ENCODE assay signal across 27 cellular contexts in the genomic region with DNA sequence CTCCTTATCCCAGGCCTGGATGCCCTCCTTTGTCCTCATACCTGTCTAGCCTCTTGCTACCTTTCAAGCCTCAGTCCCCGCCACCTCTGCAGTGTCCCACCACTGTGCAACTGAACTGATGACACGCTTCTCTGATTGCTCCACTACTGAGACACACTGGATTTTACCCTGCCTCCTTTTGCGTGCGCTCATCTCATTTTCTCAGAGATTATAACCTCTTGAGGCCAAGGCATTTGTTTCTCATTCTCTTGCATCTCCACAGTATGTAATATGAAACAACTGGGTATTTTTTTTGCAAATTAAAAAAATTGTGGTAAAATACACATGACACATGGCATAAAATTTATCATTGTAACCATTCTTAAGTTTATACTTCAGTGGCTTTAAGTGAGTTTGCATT.
DNase-seq lines count a peak whose midpoint lies in the region; ATAC-seq, FAIRE-seq and TF ChIP-seq lines count a peak whose summit lies in the region.
"Had no signal": no experiment of that assay in that cellular context is flagged by ENCODE, and none has a peak within 500 bp of the region (broad histone marks: within the 10 kb centered on the region; RNA-seq: fewer than 3 reads in every experiment).

No MANE protein-coding gene starts in this region.

- POLR2A ChIA-PET in MCF 10A (lab: Yijun Ruan, JAX), result interaction anchor here (0.8 kb wide), 1 partner anchor 14 kb away, joined by 4 read pairs; no protein-coding TSS in a partner anchor

- ATAC-seq in stimulated activated memory B cell treated with anti-CD40 and anti-IgM and Interleukin-4, amounts not matched to agents 10 μg/mL and 1 μg/mL and 100 μg/mL, for 72 hours, result no peak
- ATAC-seq: A549, HepG2 had no signal

- H3K4me3 Mint-ChIP-seq in stimulated activated memory B cell treated with anti-CD40 and anti-IgM and Interleukin-4, amounts not matched to agents 10 μg/mL and 1 μg/mL and 100 μg/mL, for 72 hours, result no peak overlapping the region
- H3K4me3 Mint-ChIP-seq in MCF 10A (ENCODE audit: unreplicated experiment) (no peak overlapping the region), glutamatergic neuron (ENCODE audit: unreplicated experiment) (no peak overlapping the region)
- H3K4me3 Mint-ChIP-seq: CD4-positive, alpha-beta memory T cell had no signal

- in situ Hi-C loops in G401 (cut with HindIII; ENCODE audit: low sequenced_read_pairs), result no loop called here

- H3K4me1 Mint-ChIP-seq in stimulated activated memory B cell treated with anti-CD40 and anti-IgM and Interleukin-4, amounts not matched to agents 10 μg/mL and 1 μg/mL and 100 μg/mL, for 72 hours, result peaks cover 70% of the 10 kb centered on the region
- H3K4me1 Mint-ChIP-seq in MCF 10A (ENCODE audit: insufficient read depth, unreplicated experiment) (peaks cover 6% of the 10 kb centered on the region), glutamatergic neuron (ENCODE audit: low read depth, unreplicated experiment) (peaks cover 15% of the 10 kb centered on the region)

- FAIRE-seq in GM12891 (lab: Jason Lieb, UNC), result peak; percentile 71
- FAIRE-seq: GM18507, HepG2, RCC 7860 had no signal

- H3K27ac Mint-ChIP-seq in stimulated activated memory B cell treated with anti-CD40 and anti-IgM and Interleukin-4, amounts not matched to agents 10 μg/mL and 1 μg/mL and 100 μg/mL, for 72 hours, result peak overlapping the region; percentile 33
- no peak overlapping the region for H3K27ac Mint-ChIP-seq in MCF 10A (ENCODE audit: low read depth, unreplicated experiment)
- H3K27ac Mint-ChIP-seq in glutamatergic neuron (ENCODE audit: unreplicated experiment), result no peak overlapping the region
- H3K27ac Mint-ChIP-seq: CD4-positive, alpha-beta memory T cell had no signal

- BruUV-seq in MCF 10A (replicated peaks; lab: Mats Ljungman, UMichigan), result no TSS peak

- DNase-seq in AG09319 (ENCODE audit: extremely low read depth, low read depth) (peak; percentile 78), GM12891 (ENCODE audit: insufficient read length, low spot score) (no peak), fibroblast of gingiva (ENCODE audit: low read depth) (peak; percentile 92), A172 (ENCODE audit: low spot score) (no peak), MCF 10A (ENCODE audit: unreplicated experiment) (no peak), glutamatergic neuron (no peak), G401 (ENCODE audit: low spot score) (no peak)
- DNase-seq: AML-193; C1 segment of cervical spinal cord; CD4-positive, alpha-beta memory T cell; COR-L47; GDM1; H7; Kasumi-1; NCI-H1105 treated with DMSO at 0.1 percent for 48 hours; NCI-H146; NCI-H2029; NCI-H446; NCI-H524 treated with DMSO at 0.1 percent for 48 hours; NCI-H774; SK-N-SH; SW 1271 had no signal

- CTCF ChIA-PET in MCF 10A (lab: Yijun Ruan, JAX), result interaction anchor here (0.7 kb wide), 1 partner anchor 41 kb away, joined by 3 read pairs; no protein-coding TSS in a partner anchor

- H3K9me3 Mint-ChIP-seq in stimulated activated memory B cell treated with anti-CD40 and anti-IgM and Interleukin-4, amounts not matched to agents 10 μg/mL and 1 μg/mL and 100 μg/mL, for 72 hours, result peaks cover 6% of the 10 kb centered on the region
- H3K9me3 Mint-ChIP-seq in MCF 10A (ENCODE audit: unreplicated experiment) (peaks cover 11% of the 10 kb centered on the region), glutamatergic neuron (ENCODE audit: unreplicated experiment) (peaks cover 5% of the 10 kb centered on the region)

- TF ChIP-seq POLR2A in GM12891 (IDR thresholded peaks at IDR 0.05; ENCODE audit: low read depth, low read length), result no peak

- H3K27me3 Mint-ChIP-seq in stimulated activated memory B cell treated with anti-CD40 and anti-IgM and Interleukin-4, amounts not matched to agents 10 μg/mL and 1 μg/mL and 100 μg/mL, for 72 hours, result no peaks in the 10 kb centered on the region
- H3K27me3 Mint-ChIP-seq in MCF 10A (ENCODE audit: insufficient read depth, unreplicated experiment), result no peaks in the 10 kb centered on the region
- no peaks in the 10 kb centered on the region for H3K27me3 Mint-ChIP-seq in glutamatergic neuron (ENCODE audit: unreplicated experiment)
- H3K27me3 Mint-ChIP-seq: CD4-positive, alpha-beta memory T cell had no signal

- peaks cover 14% of the 10 kb centered on the region for H3K36me3 Mint-ChIP-seq in stimulated activated memory B cell treated with anti-CD40 and anti-IgM and Interleukin-4, amounts not matched to agents 10 μg/mL and 1 μg/mL and 100 μg/mL, for 72 hours
- no peaks in the 10 kb centered on the region for H3K36me3 Mint-ChIP-seq in MCF 10A (ENCODE audit: insufficient read depth, unreplicated experiment)
- H3K36me3 Mint-ChIP-seq in glutamatergic neuron (ENCODE audit: unreplicated experiment), result peaks cover 21% of the 10 kb centered on the region

- no peak for TF ChIP-seq CTCF in AG09319 (IDR thresholded peaks at IDR 0.05; ENCODE audit: low read depth, low read length)
- TF ChIP-seq CTCF in MCF 10A (IDR thresholded peaks at IDR 0.05; ENCODE audit: unreplicated experiment), result no peak
- TF ChIP-seq CTCF in glutamatergic neuron (IDR thresholded peaks at IDR 0.05; ENCODE audit: partially characterized antibody, unreplicated experiment), result no peak

- intact Hi-C loops in MCF 10A (cut with micrococcal nuclease), result no loop called here

TF ChIP-seq in GM12891, 5 proteins besides CTCF, POLR2A, EP300 and RAD21:
- no peak for TF ChIP-seq PAX5 (IDR thresholded peaks at IDR 0.05; ENCODE audit: insufficient read depth, low read length, severe bottlenecking)

Comparison
In these comparisons a context has a peak if more than half of its experiments do, and no peak if none do; other contexts are left out.
1. DNase-seq: peak in AG09319 (single experiment) and fibroblast of gingiva (single experiment); none in GM12891 (single experiment), A172 (single experiment), MCF 10A (single experiment), glutamatergic neuron (single experiment) and G401 (single experiment).